8 cellular contexts compared by ENCODE assay signal in genomic region chr15:50862553-50862952, GRCh38.
"Had no signal": no experiment of that assay in that cellular context is flagged by ENCODE, and none has a peak within 500 bp of the region (broad histone marks: within the 10 kb centered on the region; RNA-seq: fewer than 3 reads in every experiment).

No MANE protein-coding gene starts in this region.

- FAIRE-seq: G401.6, GM12878, GM12891, GM12892, GM18507, GM19239 had no signal

- ATAC-seq: GM12878 had no signal

- DNase-seq: GDM1, GF-D8 had no signal

- H3K4me3 ChIP-seq: GM12878 had no signal
